Comparison of ENCODE assay signal across 26 cellular contexts in the genomic region with DNA sequence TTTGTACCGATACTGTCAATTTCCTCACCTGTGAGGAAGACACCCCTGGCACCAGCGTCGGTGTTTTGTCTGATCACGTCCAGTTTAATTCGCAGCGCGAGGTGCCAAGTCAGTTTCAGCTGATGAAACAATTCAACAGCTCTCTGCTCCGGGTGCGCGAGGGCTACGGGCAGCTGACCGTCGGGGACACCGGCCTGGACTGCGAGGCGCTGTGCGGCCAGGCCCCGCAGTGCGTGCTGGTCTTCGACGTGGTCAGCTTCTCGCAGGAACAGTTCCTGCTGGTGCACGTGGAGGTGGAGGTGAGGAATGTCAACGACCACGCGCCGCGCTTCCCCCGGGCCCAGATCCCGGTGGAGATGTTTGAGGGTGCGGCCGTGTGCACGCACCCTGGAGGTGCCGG.
"Had no signal": no experiment of that assay in that cellular context is flagged by ENCODE, and none has a peak within 500 bp of the region (broad histone marks: within the 10 kb centered on the region; RNA-seq: fewer than 3 reads in every experiment).

No MANE protein-coding gene starts in this region.

- H3K27ac ChIP-seq: brain microvascular endothelial cell, dorsolateral prefrontal cortex, esophagus squamous epithelium, gastrocnemius medialis, ovary, prostate gland, spleen, tibial nerve, WERI-Rb-1 had no signal

- H3K36me3 ChIP-seq: brain microvascular endothelial cell, esophagus squamous epithelium, gastrocnemius medialis, ovary, prostate gland, spleen, tibial nerve, WERI-Rb-1 had no signal

- ATAC-seq: activated CD8-positive, alpha-beta T cell treated with anti-CD3 and anti-CD28 coated beads, Interleukin-2, amount 10 ng/mL, durations not matched to agents 7 days and 5 days; effector memory CD8-positive, alpha-beta T cell; gastrocnemius medialis; left cardiac atrium; mucosa of descending colon had no signal

- H3K36me3 Mint-ChIP-seq: activated naive CD4-positive, alpha-beta T cell treated with anti-CD3 and anti-CD28 coated beads, Interleukin-2, amount 50 U/mL, for 24 hours; memory B cell had no signal

- H3K27me3 Mint-ChIP-seq: activated CD4-positive, alpha-beta T cell treated with anti-CD3 and anti-CD28 coated beads, Interleukin-2, amount 10 ng/mL, durations not matched to agents 7 days and 5 days had no signal

- H3K4me1 ChIP-seq: gastrocnemius medialis, prostate gland had no signal

- H3K9me3 Mint-ChIP-seq: activated CD4-positive, alpha-beta T cell treated with anti-CD3 and anti-CD28 coated beads, Interleukin-2, amount 10 ng/mL, durations not matched to agents 7 days and 5 days; activated naive CD4-positive, alpha-beta T cell treated with anti-CD3 and anti-CD28 coated beads, Interleukin-2, amount 50 U/mL, for 24 hours; neural crest cell; T-helper 2 cell treated with Interferon-gamma antibody and Interleukin-4, amounts not matched to agents 5 μg/mL and 100 μg/mL, for 36 hours had no signal

- H3K27ac Mint-ChIP-seq: activated CD4-positive, alpha-beta T cell treated with anti-CD3 and anti-CD28 coated beads, Interleukin-2, amount 10 ng/mL, durations not matched to agents 7 days and 5 days; activated CD8-positive, alpha-beta T cell treated with anti-CD3 and anti-CD28 coated beads, Interleukin-2, amount 10 ng/mL, durations not matched to agents 7 days and 5 days; activated naive CD4-positive, alpha-beta T cell treated with anti-CD3 and anti-CD28 coated beads, Interleukin-2, amount 50 U/mL, for 24 hours; effector memory CD8-positive, alpha-beta T cell; memory B cell; T-helper 2 cell treated with Interferon-gamma antibody and Interleukin-4, amounts not matched to agents 5 μg/mL and 100 μg/mL, for 36 hours had no signal

- H3K4me3 ChIP-seq: gastrocnemius medialis, mucosa of descending colon, ovary, prostate gland, tibial nerve had no signal

- H3K9me3 ChIP-seq: esophagus squamous epithelium, gastrocnemius medialis, mucosa of descending colon, ovary, prostate gland, tibial nerve had no signal

- H3K4me1 Mint-ChIP-seq: activated CD4-positive, alpha-beta T cell treated with anti-CD3 and anti-CD28 coated beads, Interleukin-2, amount 10 ng/mL, durations not matched to agents 7 days and 5 days; activated naive CD4-positive, alpha-beta T cell treated with anti-CD3 and anti-CD28 coated beads, Interleukin-2, amount 50 U/mL, for 24 hours; memory B cell; neural crest cell had no signal

- DNase-seq: activated CD4-positive, alpha-beta T cell treated with anti-CD3 and anti-CD28 coated beads, Interleukin-2, amount 10 ng/mL, durations not matched to agents 7 days and 5 days; activated CD4-positive, CD25-positive, alpha-beta regulatory T cell treated with anti-CD3 and anti-CD28 coated beads, Interleukin-2, amount 50 U/mL, for 72 hours; activated CD8-positive, alpha-beta T cell treated with anti-CD3 and anti-CD28 coated beads, Interleukin-2, amount 10 ng/mL, durations not matched to agents 7 days and 5 days; activated gamma-delta T cell treated with Interleukin-2 at 50 U/mL for 16 hours; anterior cingulate cortex; brain microvascular endothelial cell; caudate nucleus; dorsolateral prefrontal cortex; effector memory CD8-positive, alpha-beta T cell; esophagus squamous epithelium; gastrocnemius medialis; hippocampal formation; left cardiac atrium; stimulated activated CD4-positive, alpha-beta T cell treated with anti-CD3 and anti-CD28 coated beads, Interleukin-4, amount 100 ng/mL, for 1 hour; stimulated activated naive CD4-positive, alpha-beta T cell treated with Interleukin-2 at 50 U/mL for 16 hours; substantia nigra; WERI-Rb-1 had no signal

- H3K4me3 Mint-ChIP-seq: activated CD4-positive, alpha-beta T cell treated with anti-CD3 and anti-CD28 coated beads, Interleukin-2, amount 10 ng/mL, durations not matched to agents 7 days and 5 days; activated CD8-positive, alpha-beta T cell treated with anti-CD3 and anti-CD28 coated beads, Interleukin-2, amount 10 ng/mL, durations not matched to agents 7 days and 5 days; activated naive CD4-positive, alpha-beta T cell treated with anti-CD3 and anti-CD28 coated beads, Interleukin-2, amount 50 U/mL, for 24 hours; effector memory CD8-positive, alpha-beta T cell; memory B cell; T-helper 2 cell treated with Interferon-gamma antibody and Interleukin-4, amounts not matched to agents 5 μg/mL and 100 μg/mL, for 36 hours had no signal

- H3K27me3 ChIP-seq: brain microvascular endothelial cell, ovary had no signal
